8 cellular contexts compared by ENCODE assay signal in genomic region chr1:226083303-226084101, GRCh38. TPM values are rescaled to one million over a fixed set of nuclear protein-coding genes. Genes with fewer than 3 reads are reported as not detected.
DNase-seq lines count a peak whose midpoint lies in the region; ATAC-seq and TF ChIP-seq lines count a peak whose summit lies in the region.

No MANE protein-coding gene starts in this region.

- no peak overlapping the region for H3K9ac ChIP-seq in neural progenitor cell

- H3K4me1 ChIP-seq in neural progenitor cell: peaks cover 5% of the 10 kb centered on the region

- H3K36me3 ChIP-seq in neural progenitor cell: no peaks in the 10 kb centered on the region

- peaks cover 40% of the 10 kb centered on the region for H3K27me3 ChIP-seq in neural progenitor cell

- H3K36me3 Mint-ChIP-seq in neural progenitor cell: no peaks in the 10 kb centered on the region

- H3K4me1 Mint-ChIP-seq in neural progenitor cell: peaks cover 6% of the 10 kb centered on the region

- ATAC-seq in GM21526 (IDR thresholded peaks at IDR 0.05; ENCODE audit: low FRiP score, unreplicated experiment): peak; percentile 86

- H3F3A ChIP-seq in neural progenitor cell (ENCODE audit: low read depth): peaks cover 15% of the 10 kb centered on the region

- no peak overlapping the region for H3K27ac Mint-ChIP-seq in neural progenitor cell

- peak overlapping the region; percentile 68 to 70 for H3K4me3 ChIP-seq in foreskin fibroblast (ENCODE audit: low read depth in 1 of 2, low read length in 2 of 2)
- H3K4me3 ChIP-seq in neural progenitor cell: peak overlapping the region; percentile 67

- peak overlapping the region; percentile 93 for H3K4me3 Mint-ChIP-seq in neural progenitor cell

- H3K4me2 ChIP-seq in neural progenitor cell: peak overlapping the region; percentile 87

- DNase-seq in DMS79 (lab: John Stamatoyannopoulos, UW): peak; percentile 65
- DNase-seq in HuH-7 (ENCODE audit: low spot score): peak; percentile 97
- DNase-seq in RKO (ENCODE audit: low spot score): peak; percentile 85
- DNase-seq in activated T-helper 9 cell treated with anti-CD3 and anti-CD28 coated beads, Interleukin-2, amount 50 U/mL, for 16 hours (ENCODE audit: low read depth): peak; percentile 87
- peak; percentile 76 to 93 for DNase-seq in foreskin fibroblast
- DNase-seq in neural progenitor cell (ENCODE audit: low spot score): peak; percentile 92
- DNase-seq in substantia nigra (lab: John Stamatoyannopoulos, UW): peak; percentile 31 to 96 (median 84)

- H2AFZ ChIP-seq in neural progenitor cell (replicated peaks): peak overlapping the region; percentile 94

- no peak overlapping the region for H3K27ac ChIP-seq in neural progenitor cell
- H3K27ac ChIP-seq in substantia nigra (ENCODE audit: low read depth, low read length, poor library complexity, severe bottlenecking): peak overlapping the region; percentile 64

- no peaks in the 10 kb centered on the region for H4K20me1 ChIP-seq in neural progenitor cell (ENCODE audit: low read depth)

- H3K9me3 ChIP-seq in neural progenitor cell (ENCODE audit: low read depth): no peaks in the 10 kb centered on the region

- H3K27me3 Mint-ChIP-seq in neural progenitor cell (ENCODE audit: insufficient read depth, low read depth): peaks cover 9% of the 10 kb centered on the region

- no peaks in the 10 kb centered on the region for H3K79me2 ChIP-seq in neural progenitor cell (ENCODE audit: low read depth)

- H3K9me3 Mint-ChIP-seq in neural progenitor cell: no peaks in the 10 kb centered on the region

- TF ChIP-seq CTCF in foreskin fibroblast (IDR thresholded peaks at IDR 0.05; ENCODE audit: low read depth, low read length): no peak
- TF ChIP-seq CTCF in neural progenitor cell (IDR thresholded peaks at IDR 0.05): no peak

RNA-seq across cellular contexts. Expression of gene H3-3A, which starts 21.0 kb away (rescaled TPM):
- 1,442 and 1,689 TPM in 2 replicates for total RNA-seq in neural progenitor cell (ENCODE audit: low replicate concordance)
